Comparison of ENCODE assay signal across 16 cellular contexts in the genomic region with DNA sequence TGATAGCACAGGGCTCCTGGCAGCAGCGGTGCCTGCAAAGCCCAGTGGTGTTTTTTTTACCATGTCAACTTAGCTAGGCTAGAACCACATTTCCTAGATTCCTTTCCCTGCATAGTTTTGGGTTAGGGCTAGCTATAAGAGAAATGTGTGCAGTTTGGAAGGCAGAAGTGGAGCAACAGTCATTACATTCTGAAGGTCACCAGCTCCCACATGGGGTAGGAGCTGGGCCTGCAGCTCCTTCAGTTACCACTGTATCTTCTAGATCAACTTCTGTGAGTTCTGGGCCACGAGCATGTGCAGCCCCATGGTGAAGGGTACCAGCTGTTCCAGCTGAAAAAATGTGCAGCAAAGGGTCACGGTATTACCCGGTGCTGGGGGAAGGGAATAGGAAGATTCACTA. TPM values are rescaled to one million over a fixed set of nuclear protein-coding genes. Genes with fewer than 3 reads are reported as not detected.
A peak's percentile ranks its signal among the peaks of the same experiment; 100 is the strongest.
DNase-seq lines count a peak whose midpoint lies in the region; ATAC-seq and TF ChIP-seq lines count a peak whose summit lies in the region.
"Had no signal": no experiment of that assay in that cellular context is flagged by ENCODE, and none has a peak within 500 bp of the region (broad histone marks: within the 10 kb centered on the region; RNA-seq: fewer than 3 reads in every experiment).

No MANE protein-coding gene starts in this region.

- CTCF ChIA-PET in activated CD4-positive, alpha-beta T cell treated with anti-CD3 and anti-CD28 coated beads for 36 hours (lab: Charles Lee) = interaction anchor here (0.7 to 1.9 kb wide), 5 partner anchors 25 to 1605 kb away, joined by 3 to 11 read pairs (median 4); no protein-coding TSS in a partner anchor
- CTCF ChIA-PET in activated CD4-positive, alpha-beta T cell treated with anti-CD3 and anti-CD28 coated beads, Interleukin-2, amount 10 ng/mL, durations not matched to agents 7 days and 5 days (lab: Charles Lee) = interaction anchor here (2.2 kb wide), 1 partner anchor 25 kb away, joined by 9 read pairs; no protein-coding TSS in a partner anchor
- CTCF ChIA-PET in OCI-LY7 (lab: Charles Lee; ENCODE audit: unreplicated experiment) = interaction anchor here (0.9 to 1.1 kb wide), 2 partner anchors 16 to 24 kb away, joined by 3 to 4 read pairs; no protein-coding TSS in a partner anchor

- TF ChIP-seq CTCF in OCI-LY7 (conservative IDR thresholded peaks at IDR 0.05; ENCODE audit: low read length) (peak; percentile 33; the same call in 1 of the 2 replicates), osteocyte (IDR thresholded peaks at IDR 0.05) (no peak), left ventricle myocardium inferior (IDR thresholded peaks at IDR 0.05; ENCODE audit: borderline replicate concordance) (no peak), stomach (IDR thresholded peaks at IDR 0.05) (no peak)

- H3K4me2 ChIP-seq in OCI-LY7 (ENCODE audit: low read length) = no peak overlapping the region

- no peaks in the 10 kb centered on the region for H3K9me3 ChIP-seq in OCI-LY7 (ENCODE audit: low read length)
- H3K9me3 ChIP-seq in left ventricle myocardium inferior (replicated peaks) = no peaks in the 10 kb centered on the region
- no peaks in the 10 kb centered on the region for H3K9me3 ChIP-seq in stomach
- H3K9me3 ChIP-seq: lower lobe of right lung, SJSA1 had no signal

- peaks cover 15% of the 10 kb centered on the region for H3K4me1 Mint-ChIP-seq in activated CD4-positive, alpha-beta T cell treated with anti-CD3 and anti-CD28 coated beads for 36 hours
- peaks cover 23% of the 10 kb centered on the region for H3K4me1 Mint-ChIP-seq in activated CD4-positive, alpha-beta T cell treated with anti-CD3 and anti-CD28 coated beads, Interleukin-2, amount 10 ng/mL, durations not matched to agents 7 days and 5 days
- H3K4me1 Mint-ChIP-seq in osteocyte (ENCODE audit: unreplicated experiment) = peaks cover 19% of the 10 kb centered on the region

- H3K36me3 ChIP-seq in OCI-LY7 (ENCODE audit: insufficient read depth, low read length) (peaks cover 24% of the 10 kb centered on the region), left ventricle myocardium inferior (peaks cover 16% of the 10 kb centered on the region), stomach (peaks cover 0 to 5% (median 2%) of the 10 kb centered on the region in 4 donors)

- H3K9me2 ChIP-seq in OCI-LY7 (ENCODE audit: insufficient read depth, low read length) = no peaks in the 10 kb centered on the region

- peak overlapping the region; percentile 58; the same call in 1 of the 2 replicates for H2AFZ ChIP-seq in OCI-LY7 (ENCODE audit: low read length)

- POLR2A ChIA-PET in activated CD4-positive, alpha-beta T cell treated with anti-CD3 and anti-CD28 coated beads for 36 hours (lab: Charles Lee) = no interaction called here
- POLR2A ChIA-PET in activated CD4-positive, alpha-beta T cell treated with anti-CD3 and anti-CD28 coated beads, Interleukin-2, amount 10 ng/mL, durations not matched to agents 7 days and 5 days (lab: Charles Lee) = no interaction called here
- POLR2A ChIA-PET in OCI-LY7 (lab: Charles Lee) = interaction anchor here (0.6 to 0.8 kb wide), 4 partner anchors 21 to 85 kb away, joined by 3 to 4 read pairs (median 4); no protein-coding TSS in a partner anchor

- TF ChIP-seq POLR2A in stomach (IDR thresholded peaks at IDR 0.05) = no peak

- WGBS in stomach, 5 donors = 75 to 77% (median 77%) methylated on average over 4 of the region's 4 CpGs

- H3K9me3 Mint-ChIP-seq in activated CD4-positive, alpha-beta T cell treated with anti-CD3 and anti-CD28 coated beads for 36 hours (ENCODE audit: low read depth) = no peaks in the 10 kb centered on the region
- H3K9me3 Mint-ChIP-seq in activated CD4-positive, alpha-beta T cell treated with anti-CD3 and anti-CD28 coated beads, Interleukin-2, amount 10 ng/mL, durations not matched to agents 7 days and 5 days = no peaks in the 10 kb centered on the region
- no peaks in the 10 kb centered on the region for H3K9me3 Mint-ChIP-seq in osteocyte (ENCODE audit: unreplicated experiment)

- intact Hi-C loops in activated CD4-positive, alpha-beta T cell treated with anti-CD3 and anti-CD28 coated beads for 36 hours (cut with DNase I, micrococcal nuclease) = loop anchor here in 1 of 2 experiments (5.0 to 10.0 kb wide), 2 partner anchors 46 to 1606 kb away; no protein-coding TSS in a partner anchor
- intact Hi-C loops in OCI-LY7 (cut with micrococcal nuclease; ENCODE audit: unreplicated experiment) (no loop called here), left ventricle myocardium inferior (cut with micrococcal nuclease) (no loop called here), stomach (cut with DNase I; ENCODE audit: low total_unique reads) (no loop called here)

- no TSS peak for BruUV-seq in OCI-LY7 (replicated peaks; lab: Mats Ljungman, UMichigan)

- H4K20me1 ChIP-seq in OCI-LY7 (ENCODE audit: insufficient read depth, low read length) = peaks cover 23% of the 10 kb centered on the region

- peaks cover 27% of the 10 kb centered on the region for H3K79me2 ChIP-seq in OCI-LY7 (ENCODE audit: insufficient read depth, low read depth, low read length)

- H3K27me3 Mint-ChIP-seq in activated CD4-positive, alpha-beta T cell treated with anti-CD3 and anti-CD28 coated beads for 36 hours = no peaks in the 10 kb centered on the region
- H3K27me3 Mint-ChIP-seq in activated CD4-positive, alpha-beta T cell treated with anti-CD3 and anti-CD28 coated beads, Interleukin-2, amount 10 ng/mL, durations not matched to agents 7 days and 5 days = no peaks in the 10 kb centered on the region
- no peaks in the 10 kb centered on the region for H3K27me3 Mint-ChIP-seq in osteocyte (ENCODE audit: unreplicated experiment)

- no peak overlapping the region for H3K27ac ChIP-seq in OCI-LY7 (ENCODE audit: low read depth, low read length, poor library complexity, severe bottlenecking)
- H3K27ac ChIP-seq in left ventricle myocardium inferior (replicated peaks) = no peak overlapping the region
- no peak overlapping the region for H3K27ac ChIP-seq in stomach
- H3K27ac ChIP-seq: cardiac muscle cell, lower lobe of right lung, SJSA1 had no signal

- H3K36me3 Mint-ChIP-seq in activated CD4-positive, alpha-beta T cell treated with anti-CD3 and anti-CD28 coated beads for 36 hours (ENCODE audit: low read depth) = peaks cover 21% of the 10 kb centered on the region
- H3K36me3 Mint-ChIP-seq in activated CD4-positive, alpha-beta T cell treated with anti-CD3 and anti-CD28 coated beads, Interleukin-2, amount 10 ng/mL, durations not matched to agents 7 days and 5 days (ENCODE audit: low read depth) = peaks cover 21% of the 10 kb centered on the region
- H3K36me3 Mint-ChIP-seq in osteocyte (ENCODE audit: unreplicated experiment) = peaks cover 5% of the 10 kb centered on the region

- no peak for TF ChIP-seq EP300 in stomach (IDR thresholded peaks at IDR 0.05)

- ATAC-seq in activated CD4-positive, alpha-beta T cell treated with anti-CD3 and anti-CD28 coated beads for 36 hours = no peak
- no peak for ATAC-seq in HG02973 (IDR thresholded peaks at IDR 0.05; ENCODE audit: unreplicated experiment)
- ATAC-seq: lower lobe of right lung had no signal

- H3K4me1 ChIP-seq in OCI-LY7 (ENCODE audit: insufficient read depth, low read length, poor library complexity, severe bottlenecking) (peaks cover 22% of the 10 kb centered on the region), left ventricle myocardium inferior (peaks cover 34% of the 10 kb centered on the region), stomach (peaks cover under 1 to 21% (median 16%) of the 10 kb centered on the region in 4 donors)

- DNase-seq in activated CD4-positive, alpha-beta T cell treated with anti-CD3 and anti-CD28 coated beads for 36 hours = no peak
- DNase-seq in activated CD4-positive, alpha-beta T cell treated with anti-CD3 and anti-CD28 coated beads, Interleukin-2, amount 10 ng/mL, durations not matched to agents 7 days and 5 days = no peak
- DNase-seq in OCI-LY7 (ENCODE audit: low spot score) (peak; percentile 43), cerebellar cortex (ENCODE audit: low spot score) (peak; percentile 22), osteocyte (ENCODE audit: extremely low spot score, unreplicated experiment) (peak; percentile 48), left ventricle myocardium inferior (no peak), stomach (no peak)
- DNase-seq: DMS 273 treated with DMSO at 0.1 percent for 48 hours, KG1, lower lobe of right lung, NCI-H2029, NCI-H82, nucleus accumbens had no signal

- peak overlapping the region; percentile 66 for H3K27ac Mint-ChIP-seq in activated CD4-positive, alpha-beta T cell treated with anti-CD3 and anti-CD28 coated beads for 36 hours
- no peak overlapping the region for H3K27ac Mint-ChIP-seq in activated CD4-positive, alpha-beta T cell treated with anti-CD3 and anti-CD28 coated beads, Interleukin-2, amount 10 ng/mL, durations not matched to agents 7 days and 5 days
- no peak overlapping the region for H3K27ac Mint-ChIP-seq in osteocyte (ENCODE audit: unreplicated experiment)

- no peak overlapping the region for H3K4me3 ChIP-seq in OCI-LY7 (ENCODE audit: low read depth, low read length, poor library complexity, severe bottlenecking)
- H3K4me3 ChIP-seq in left ventricle myocardium inferior = no peak overlapping the region
- no peak overlapping the region for H3K4me3 ChIP-seq in stomach
- H3K4me3 ChIP-seq: cardiac muscle cell, lower lobe of right lung, SJSA1 had no signal

- no peak overlapping the region for H3K4me3 Mint-ChIP-seq in activated CD4-positive, alpha-beta T cell treated with anti-CD3 and anti-CD28 coated beads for 36 hours
- no peak overlapping the region for H3K4me3 Mint-ChIP-seq in activated CD4-positive, alpha-beta T cell treated with anti-CD3 and anti-CD28 coated beads, Interleukin-2, amount 10 ng/mL, durations not matched to agents 7 days and 5 days
- H3K4me3 Mint-ChIP-seq in osteocyte (ENCODE audit: unreplicated experiment) = no peak overlapping the region

- no peaks in the 10 kb centered on the region for H3K27me3 ChIP-seq in left ventricle myocardium inferior (ENCODE audit: low read depth)
- H3K27me3 ChIP-seq in stomach = no peaks in the 10 kb centered on the region
- H3K27me3 ChIP-seq: cardiac muscle cell, SJSA1 had no signal

RNA-seq across cellular contexts. Expression of a gene that starts 2.3 kb away (rescaled TPM):
- 100 to 1,000 TPM; 426 to 591 TPM for total RNA-seq in activated CD4-positive, alpha-beta T cell treated with anti-CD3 and anti-CD28 coated beads for 36 hours
- 100 to 1,000 TPM; 333 to 355 TPM for total RNA-seq in activated CD4-positive, alpha-beta T cell treated with anti-CD3 and anti-CD28 coated beads, Interleukin-2, amount 10 ng/mL, durations not matched to agents 7 days and 5 days
- 332 and 355 TPM in 2 replicates for total RNA-seq in OCI-LY7 (2014; rRNA removed; shearing (Covaris generic))
- total RNA-seq in OCI-LY7 (2022) (440 and 476 TPM in 2 replicates), osteocyte (581 and 583 TPM in 2 replicates), left ventricle myocardium inferior (1,638 TPM), stomach (100 to 1,000 TPM; 308 to 594 (median 355) TPM)
- polyA plus RNA-seq in stomach = 100 to 1,000 TPM; 418 to 479 (median 432) TPM

RNA-seq across cellular contexts. Expression of a gene that starts 53.4 kb away (rescaled TPM):
- 10 to 100 TPM; 20.1 to 27.0 TPM for total RNA-seq in activated CD4-positive, alpha-beta T cell treated with anti-CD3 and anti-CD28 coated beads for 36 hours
- total RNA-seq in activated CD4-positive, alpha-beta T cell treated with anti-CD3 and anti-CD28 coated beads, Interleukin-2, amount 10 ng/mL, durations not matched to agents 7 days and 5 days = 10 to 100 TPM; 18.4 to 18.8 TPM
- total RNA-seq in OCI-LY7 (2014; rRNA removed; shearing (Covaris generic)) = 18.3 and 25.1 TPM in 2 replicates
- total RNA-seq in OCI-LY7 (2022) (25.5 and 26.6 TPM in 2 replicates), osteocyte (36.2 and 38.0 TPM in 2 replicates), left ventricle myocardium inferior (4.4 TPM), stomach (10 to 100 TPM in 1 of 5 donors, 1 to 10 TPM in 2, under 1 TPM in 2; under 0.01 to 14.5 (median 3.0) TPM)
- 1 to 10 TPM; 5.2 to 5.8 (median 5.7) TPM for polyA plus RNA-seq in stomach

RNA-seq across cellular contexts. Expression of a gene that starts 53.9 kb away (rescaled TPM):
- 10 to 100 TPM; 16.5 to 17.4 TPM for total RNA-seq in activated CD4-positive, alpha-beta T cell treated with anti-CD3 and anti-CD28 coated beads for 36 hours
- 10 to 100 TPM; 28.3 to 31.5 TPM for total RNA-seq in activated CD4-positive, alpha-beta T cell treated with anti-CD3 and anti-CD28 coated beads, Interleukin-2, amount 10 ng/mL, durations not matched to agents 7 days and 5 days
- 14.7 and 16.0 TPM in 2 replicates for total RNA-seq in OCI-LY7 (2014; rRNA removed; shearing (Covaris generic))
- total RNA-seq in OCI-LY7 (2022) (26.5 and 28.6 TPM in 2 replicates), osteocyte (14.4 and 18.8 TPM in 2 replicates), left ventricle myocardium inferior (5.0 TPM), stomach (10 to 100 TPM in 4 of 5 donors, 1 to 10 TPM in 1; 9.9 to 93.9 (median 37.5) TPM)
- polyA plus RNA-seq in stomach = 1 to 10 TPM; 4.4 to 5.7 (median 5.2) TPM

Comparison
In these comparisons a context has a peak if more than half of its experiments do, and no peak if none do; other contexts are left out.
1. DNase-seq: peak in OCI-LY7 (single experiment), cerebellar cortex (single experiment) and osteocyte (single experiment); none in activated CD4-positive, alpha-beta T cell treated with anti-CD3 and anti-CD28 coated beads for 36 hours (single experiment), activated CD4-positive, alpha-beta T cell treated with anti-CD3 and anti-CD28 coated beads, Interleukin-2, amount 10 ng/mL, durations not matched to agents 7 days and 5 days (single experiment), left ventricle myocardium inferior (single experiment) and stomach (single experiment).